ENCODE assay signal across 9 cellular contexts in the genomic region with DNA sequence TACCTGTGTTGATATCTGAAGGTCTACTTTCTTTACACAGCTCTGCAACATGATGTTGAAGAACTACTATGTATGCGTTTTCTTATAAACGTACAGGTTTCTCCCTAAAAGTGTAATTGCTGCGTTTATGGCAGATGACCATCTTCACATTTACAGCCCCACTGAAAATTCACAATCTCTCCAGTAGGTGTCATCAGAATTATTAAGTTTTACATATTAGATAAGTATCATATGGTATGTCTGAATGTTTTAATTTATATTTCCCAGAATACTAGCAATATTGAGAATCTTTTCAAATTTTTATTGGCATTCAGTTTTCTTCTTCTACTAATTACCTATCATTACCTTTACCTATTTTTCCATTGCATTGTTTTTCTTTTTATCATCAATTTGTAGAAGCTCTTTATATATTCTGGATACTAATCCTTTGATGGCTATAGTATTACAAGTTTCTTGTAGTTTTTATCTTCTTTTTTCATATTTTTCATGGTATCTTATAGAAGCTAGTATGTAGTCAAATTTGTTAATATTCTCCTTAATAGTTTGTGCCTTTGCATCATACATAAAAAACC.
DNase-seq lines count a peak whose midpoint lies in the region; ATAC-seq and TF ChIP-seq lines count a peak whose summit lies in the region.
"Had no signal": no experiment of that assay in that cellular context is flagged by ENCODE, and none has a peak within 500 bp of the region (broad histone marks: within the 10 kb centered on the region; RNA-seq: fewer than 3 reads in every experiment).

No MANE protein-coding gene starts in this region.

- H3K4me3 Mint-ChIP-seq in mesothelial cell of epicardium: no peak overlapping the region

- no peaks in the 10 kb centered on the region for H3K4me1 Mint-ChIP-seq in mesothelial cell of epicardium

- no peaks in the 10 kb centered on the region for H3K9me3 ChIP-seq in uterus

- TF ChIP-seq CTCF in astrocyte of the spinal cord (IDR thresholded peaks at IDR 0.05; ENCODE audit: low read depth, low read length): peak; percentile 40
- peak; percentile 61 for TF ChIP-seq CTCF in mesothelial cell of epicardium (IDR thresholded peaks at IDR 0.05; ENCODE audit: unreplicated experiment)
- no peak for TF ChIP-seq CTCF in uterus (IDR thresholded peaks at IDR 0.05)

- no peaks in the 10 kb centered on the region for H3K27me3 Mint-ChIP-seq in mesothelial cell of epicardium (ENCODE audit: low read depth)

- peaks cover 0 to 3% of the 10 kb centered on the region in 2 donors for H3K36me3 ChIP-seq in uterus

- peaks cover 15% of the 10 kb centered on the region for H3K9me3 Mint-ChIP-seq in mesothelial cell of epicardium

- no peak overlapping the region for H3K27ac Mint-ChIP-seq in mesothelial cell of epicardium

- no peaks in the 10 kb centered on the region for H3K27me3 ChIP-seq in uterus

- no peak overlapping the region for H3K27ac ChIP-seq in uterus

- in situ Hi-C loops in astrocyte of the spinal cord (cut with HindIII; ENCODE audit: low sequenced_read_pairs): no loop called here

- H3K4me3 ChIP-seq in astrocyte of the spinal cord (ENCODE audit: low read depth, low read length): no peak overlapping the region
- no peak overlapping the region for H3K4me3 ChIP-seq in uterus

- no peak for TF ChIP-seq POLR2A in uterus (IDR thresholded peaks at IDR 0.05)

- peak; percentile 13 for DNase-seq in DMS153 treated with DMSO at 0.1 percent for 48 hours (lab: John Stamatoyannopoulos, UW; ENCODE audit: unreplicated experiment)
- DNase-seq in Kasumi-1 (lab: John Stamatoyannopoulos, UW): peak; percentile 45 to 65
- peak; percentile 55 for DNase-seq in astrocyte of the spinal cord (ENCODE audit: low read depth, low spot score)
- no peak for DNase-seq in mesothelial cell of epicardium (ENCODE audit: low spot score in 2 of 2, unreplicated experiment in 2 of 2)
- no peak for DNase-seq in middle frontal gyrus (ENCODE audit: extremely low spot score, low spot score)
- DNase-seq in uterus: no peak
- DNase-seq: activated CD4-positive, alpha-beta T cell treated with anti-CD3 and anti-CD28 coated beads, Interleukin-2, amount 50 U/mL, for 4 hours had no signal

- no peaks in the 10 kb centered on the region for H3K4me1 ChIP-seq in uterus

- ATAC-seq in GM19397 (IDR thresholded peaks at IDR 0.05; ENCODE audit: unreplicated experiment) (no peak), HG02973 (IDR thresholded peaks at IDR 0.05; ENCODE audit: unreplicated experiment) (no peak)

- intact Hi-C loops in uterus (cut with DNase I; ENCODE audit: low total_unique reads): no loop called here

- no peaks in the 10 kb centered on the region for H3K36me3 Mint-ChIP-seq in mesothelial cell of epicardium

Comparison
In these comparisons a context has a peak if more than half of its experiments do, and no peak if none do; other contexts are left out.
1. DNase-seq: peak in DMS153 treated with DMSO at 0.1 percent for 48 hours (single experiment), Kasumi-1 (2 of 2) and astrocyte of the spinal cord (single experiment); none in mesothelial cell of epicardium (0 of 2), middle frontal gyrus (single experiment) and uterus (0 of 2).
2. CTCF ChIP-seq: peak in astrocyte of the spinal cord (single experiment) and mesothelial cell of epicardium (single experiment); none in uterus (0 of 4).